In genomic region chr10:69382382-69383117, GRCh38 we compare ENCODE assay signal across 12 cellular contexts. TPM values are rescaled to one million over a fixed set of nuclear protein-coding genes. Genes with fewer than 3 reads are reported as not detected.
DNase-seq lines count a peak whose midpoint lies in the region; ATAC-seq and TF ChIP-seq lines count a peak whose summit lies in the region.
"Had no signal": no experiment of that assay in that cellular context is flagged by ENCODE, and none has a peak within 500 bp of the region (broad histone marks: within the 10 kb centered on the region; RNA-seq: fewer than 3 reads in every experiment).

No MANE protein-coding gene starts in this region.

- no peak for TF ChIP-seq POLR2A in thyroid gland (IDR thresholded peaks at IDR 0.05)

- TF ChIP-seq CTCF in glutamatergic neuron (IDR thresholded peaks at IDR 0.05; ENCODE audit: partially characterized antibody, unreplicated experiment), result no peak
- no peak for TF ChIP-seq CTCF in thyroid gland (IDR thresholded peaks at IDR 0.05)

- no peak overlapping the region for H3K4me3 Mint-ChIP-seq in T-helper 2 cell treated with Interferon-gamma antibody and Interleukin-4, amounts not matched to agents 5 μg/mL and 100 μg/mL, for 36 hours
- H3K4me3 Mint-ChIP-seq in glutamatergic neuron (ENCODE audit: unreplicated experiment), result peak overlapping the region; percentile 9
- H3K4me3 Mint-ChIP-seq: activated naive CD4-positive, alpha-beta T cell treated with anti-CD3 and anti-CD28 coated beads for 36 hours had no signal

- H3K4me1 ChIP-seq in thyroid gland, result peaks cover 14 to 20% of the 10 kb centered on the region in 2 donors

- H3K4me1 Mint-ChIP-seq in T-helper 2 cell treated with Interferon-gamma antibody and Interleukin-4, amounts not matched to agents 5 μg/mL and 100 μg/mL, for 36 hours (ENCODE audit: low read depth), result no peaks in the 10 kb centered on the region
- peaks cover 31% of the 10 kb centered on the region for H3K4me1 Mint-ChIP-seq in glutamatergic neuron (ENCODE audit: low read depth, unreplicated experiment)

- intact Hi-C loops in thyroid gland (cut with DNase I), result no loop called here

- no peak overlapping the region for H3K4me3 ChIP-seq in thyroid gland (replicated peaks in 1 of 3)

- peaks cover 36 to 74% of the 10 kb centered on the region in 2 donors for H3K36me3 ChIP-seq in thyroid gland

- 90 to 91% methylated on average over 26 of the region's 26 CpGs for WGBS in thyroid gland, 2 donors

- H3K27ac Mint-ChIP-seq in T-helper 2 cell treated with Interferon-gamma antibody and Interleukin-4, amounts not matched to agents 5 μg/mL and 100 μg/mL, for 36 hours, result peak overlapping the region; percentile 7
- H3K27ac Mint-ChIP-seq in glutamatergic neuron (ENCODE audit: unreplicated experiment), result peak overlapping the region; percentile 82
- H3K27ac Mint-ChIP-seq: activated naive CD4-positive, alpha-beta T cell treated with anti-CD3 and anti-CD28 coated beads for 36 hours had no signal

- H3K36me3 Mint-ChIP-seq in T-helper 2 cell treated with Interferon-gamma antibody and Interleukin-4, amounts not matched to agents 5 μg/mL and 100 μg/mL, for 36 hours (ENCODE audit: low read depth), result peaks cover 63% of the 10 kb centered on the region
- H3K36me3 Mint-ChIP-seq in glutamatergic neuron (ENCODE audit: unreplicated experiment), result peaks cover 13% of the 10 kb centered on the region

- H3K27me3 Mint-ChIP-seq in T-helper 2 cell treated with Interferon-gamma antibody and Interleukin-4, amounts not matched to agents 5 μg/mL and 100 μg/mL, for 36 hours (ENCODE audit: low read depth), result no peaks in the 10 kb centered on the region
- H3K27me3 Mint-ChIP-seq in glutamatergic neuron (ENCODE audit: unreplicated experiment), result peaks cover 15% of the 10 kb centered on the region

- H3K9me3 Mint-ChIP-seq in T-helper 2 cell treated with Interferon-gamma antibody and Interleukin-4, amounts not matched to agents 5 μg/mL and 100 μg/mL, for 36 hours, result no peaks in the 10 kb centered on the region
- peaks cover 29% of the 10 kb centered on the region for H3K9me3 Mint-ChIP-seq in glutamatergic neuron (ENCODE audit: unreplicated experiment)
- H3K9me3 Mint-ChIP-seq: activated naive CD4-positive, alpha-beta T cell treated with anti-CD3 and anti-CD28 coated beads for 36 hours had no signal

- H3K27ac ChIP-seq in thyroid gland, result peak overlapping the region in 2 of 3 donors; percentile 27 to 50

- no peaks in the 10 kb centered on the region for H3K27me3 ChIP-seq in thyroid gland

- DNase-seq in T-helper 2 cell treated with Interferon-gamma antibody and Interleukin-4, amounts not matched to agents 5 μg/mL and 100 μg/mL, for 36 hours (ENCODE audit: low spot score), result no peak
- DNase-seq in T-helper 2 cell, result no peak
- peak; percentile 97 for DNase-seq in amniotic epithelial cell (ENCODE audit: low read depth)
- no peak for DNase-seq in glutamatergic neuron
- DNase-seq in thyroid gland, result no peak
- no peak for DNase-seq in hippocampal formation (lab: John Stamatoyannopoulos, UW)
- DNase-seq: 8988T; activated naive CD4-positive, alpha-beta T cell treated with anti-CD3 and anti-CD28 coated beads for 36 hours; midbrain; MM.1S had no signal

- ATAC-seq in GM21576 (IDR thresholded peaks at IDR 0.05; ENCODE audit: unreplicated experiment) (no peak), HG03159 (IDR thresholded peaks at IDR 0.05; ENCODE audit: unreplicated experiment) (no peak)

- no peaks in the 10 kb centered on the region for H3K9me3 ChIP-seq in thyroid gland

RNA-seq across cellular contexts. Expression of gene TACR2, which starts 34.2 kb away (rescaled TPM):
- total RNA-seq in glutamatergic neuron (ENCODE audit: unreplicated experiment), result not detected
- total RNA-seq in thyroid gland, result not detected
- total RNA-seq: activated naive CD4-positive, alpha-beta T cell treated with anti-CD3 and anti-CD28 coated beads for 36 hours had no signal
